ENCODE assay signal across 8 cellular contexts in the genomic region with DNA sequence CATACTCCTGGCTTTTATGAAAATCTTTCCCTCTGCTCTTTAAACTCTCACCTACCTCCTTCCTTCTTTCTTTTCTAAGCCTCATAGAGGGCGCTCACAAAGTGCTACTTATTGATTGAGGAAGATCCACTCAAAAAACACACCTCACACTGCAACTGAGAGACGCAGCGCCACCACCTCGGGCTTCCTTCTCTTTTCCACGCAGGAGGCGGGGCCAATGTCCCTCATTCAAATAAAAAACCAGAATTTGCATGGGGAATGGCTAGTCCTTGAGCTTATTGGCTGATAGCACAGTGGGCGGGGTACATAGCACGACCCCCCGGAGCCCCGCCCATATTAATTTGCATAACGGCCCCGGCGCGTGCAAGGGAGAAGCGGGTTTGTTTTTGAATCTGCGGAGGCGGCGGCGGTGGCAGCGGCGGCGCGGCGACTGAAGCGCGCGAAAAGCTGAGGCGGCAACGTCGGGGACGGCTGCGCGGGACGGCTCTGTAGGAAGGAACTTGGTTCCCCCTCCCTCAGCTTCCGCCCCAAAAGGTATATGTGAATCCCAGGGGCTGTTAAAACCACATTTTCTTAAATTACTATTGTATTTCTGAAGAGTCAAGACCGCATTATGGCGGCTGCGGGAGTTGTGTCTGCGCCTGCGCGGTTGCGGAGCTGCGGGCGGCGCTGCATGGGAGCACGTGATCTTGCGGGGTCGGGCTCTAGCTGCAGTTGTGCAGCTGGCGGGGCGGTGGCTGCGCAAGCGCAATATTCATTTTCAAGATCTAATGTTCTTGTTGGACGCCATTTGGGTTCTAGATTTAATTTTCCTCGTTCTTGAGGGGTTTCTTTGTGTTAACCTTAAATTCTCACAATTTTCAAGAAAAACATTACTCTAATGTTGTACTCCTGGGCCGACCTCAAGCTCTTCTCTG. TPM values are rescaled to one million over a fixed set of nuclear protein-coding genes. Genes with fewer than 3 reads are reported as not detected.
DNase-seq lines count a peak whose midpoint lies in the region; ATAC-seq, FAIRE-seq and TF ChIP-seq lines count a peak whose summit lies in the region.

A gene with protein sequence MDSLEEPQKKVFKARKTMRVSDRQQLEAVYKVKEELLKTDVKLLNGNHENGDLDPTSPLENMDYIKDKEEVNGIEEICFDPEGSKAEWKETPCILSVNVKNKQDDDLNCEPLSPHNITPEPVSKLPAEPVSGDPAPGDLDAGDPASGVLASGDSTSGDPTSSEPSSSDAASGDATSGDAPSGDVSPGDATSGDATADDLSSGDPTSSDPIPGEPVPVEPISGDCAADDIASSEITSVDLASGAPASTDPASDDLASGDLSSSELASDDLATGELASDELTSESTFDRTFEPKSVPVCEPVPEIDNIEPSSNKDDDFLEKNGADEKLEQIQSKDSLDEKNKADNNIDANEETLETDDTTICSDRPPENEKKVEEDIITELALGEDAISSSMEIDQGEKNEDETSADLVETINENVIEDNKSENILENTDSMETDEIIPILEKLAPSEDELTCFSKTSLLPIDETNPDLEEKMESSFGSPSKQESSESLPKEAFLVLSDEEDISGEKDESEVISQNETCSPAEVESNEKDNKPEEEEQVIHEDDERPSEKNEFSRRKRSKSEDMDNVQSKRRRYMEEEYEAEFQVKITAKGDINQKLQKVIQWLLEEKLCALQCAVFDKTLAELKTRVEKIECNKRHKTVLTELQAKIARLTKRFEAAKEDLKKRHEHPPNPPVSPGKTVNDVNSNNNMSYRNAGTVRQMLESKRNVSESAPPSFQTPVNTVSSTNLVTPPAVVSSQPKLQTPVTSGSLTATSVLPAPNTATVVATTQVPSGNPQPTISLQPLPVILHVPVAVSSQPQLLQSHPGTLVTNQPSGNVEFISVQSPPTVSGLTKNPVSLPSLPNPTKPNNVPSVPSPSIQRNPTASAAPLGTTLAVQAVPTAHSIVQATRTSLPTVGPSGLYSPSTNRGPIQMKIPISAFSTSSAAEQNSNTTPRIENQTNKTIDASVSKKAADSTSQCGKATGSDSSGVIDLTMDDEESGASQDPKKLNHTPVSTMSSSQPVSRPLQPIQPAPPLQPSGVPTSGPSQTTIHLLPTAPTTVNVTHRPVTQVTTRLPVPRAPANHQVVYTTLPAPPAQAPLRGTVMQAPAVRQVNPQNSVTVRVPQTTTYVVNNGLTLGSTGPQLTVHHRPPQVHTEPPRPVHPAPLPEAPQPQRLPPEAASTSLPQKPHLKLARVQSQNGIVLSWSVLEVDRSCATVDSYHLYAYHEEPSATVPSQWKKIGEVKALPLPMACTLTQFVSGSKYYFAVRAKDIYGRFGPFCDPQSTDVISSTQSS (plus strand): TSS at position 389 of the 917 bp plus-strand sequence. CDS start 58,234 bp downstream, outside the sequence.

- peak within 1 kb of the TSS; percentile 95 for H3K27ac ChIP-seq in BLaER1
- H3K27ac ChIP-seq in HepG2 (ENCODE audit: extremely low read length, insufficient read depth, low read length), result peak within 1 kb of the TSS; percentile 34

- FAIRE-seq in GM19239 (lab: Jason Lieb, UNC) (peak; percentile 98), HepG2 (lab: Jason Lieb, UNC) (no peak)

- no peaks in the 10 kb centered on the region for H4K20me1 ChIP-seq in BLaER1
- no peaks in the 10 kb centered on the region for H4K20me1 ChIP-seq in HepG2 (ENCODE audit: insufficient read depth, low read length)

- H3K4me3 ChIP-seq in BLaER1, result peak within 1 kb of the TSS; percentile 69
- peak within 1 kb of the TSS; percentile 41 to 55 (median 49) for H3K4me3 ChIP-seq in HepG2 (replicated peaks in 1 of 3; ENCODE audit: insufficient read depth in 1 of 3, low read depth in 2 of 3, low read length in 3 of 3)

- ATAC-seq in HG03457 (IDR thresholded peaks at IDR 0.05; ENCODE audit: unreplicated experiment) (peak; percentile 59), HepG2 (peak; percentile 75)

- DNase-seq in GM19239 (ENCODE audit: insufficient read length, low spot score) (peak; percentile 47), NCI-H69 (lab: John Stamatoyannopoulos, UW) (peak; percentile 98), dermis microvascular lymphatic vessel endothelial cell (ENCODE audit: low read depth in 2 of 2) (peak; percentile 94 to 98), HepG2 (ENCODE audit: low spot score) (peak; percentile 29)
- peak; percentile 91 to 96 for DNase-seq in activated CD4-positive, alpha-beta T cell treated with anti-CD3 and anti-CD28 coated beads, Interleukin-2, amount 50 U/mL, for 48 hours
- DNase-seq in stimulated activated CD4-positive, alpha-beta T cell treated with anti-CD3 and anti-CD28 coated beads, Interleukin-4, amount 100 ng/mL, for 1 hour, result peak; percentile 93

- WGBS in HepG2 (ENCODE audit: low lambda C conversion rate), result 47% methylated on average over 55 of the region's 55 CpGs

- peaks cover 16% of the 10 kb centered on the region for H3K36me3 ChIP-seq in BLaER1
- H3K36me3 ChIP-seq in HepG2 (replicated peaks in 1 of 2; ENCODE audit: control insufficient read depth in 1 of 2, insufficient read depth in 2 of 2, low read length in 2 of 2), result no peaks in the 10 kb centered on the region

- in situ Hi-C loops in HepG2 (cut with HindIII; ENCODE audit: extremely low pct_ligation_motif_present, low pct_unique_long_range_greater_than_20kb), result no loop called here

- H3K79me2 ChIP-seq in HepG2 (ENCODE audit: insufficient read depth, low read length), result no peaks in the 10 kb centered on the region

- H3K9me3 ChIP-seq in BLaER1 (peaks cover 35% of the 10 kb centered on the region), HepG2 (ENCODE audit: low read length) (no peaks in the 10 kb centered on the region)

- H3K4me1 ChIP-seq in BLaER1 (peaks cover 7% of the 10 kb centered on the region; the same call in 1 of the 2 replicates), HepG2 (ENCODE audit: insufficient read depth, low read length) (peaks cover 19% of the 10 kb centered on the region; the same call in 1 of the 2 replicates)

- intact Hi-C loops in HepG2 (cut with micrococcal nuclease; ENCODE audit: unreplicated experiment), result loop anchor here (1.0 kb wide), 1 partner anchor 126 kb away; no protein-coding TSS in a partner anchor

- H3K27me3 ChIP-seq in BLaER1 (no peaks in the 10 kb centered on the region), HepG2 (ENCODE audit: control insufficient read depth in 1 of 2, insufficient read depth in 2 of 2, low read length in 2 of 2) (no peaks in the 10 kb centered on the region)

- POLR2A ChIA-PET in HepG2 (lab: Yijun Ruan, JAX), result interaction anchor here (0.6 to 1.4 kb wide), 3 partner anchors 20 to 122 kb away, joined by 3 to 7 read pairs (median 6); no protein-coding TSS in a partner anchor

- no peak for TF ChIP-seq RAD21 in HepG2 (CRISPR knock-in tag; IDR thresholded peaks at IDR 0.05)

- peak in 1 of 2 experiments; percentile 88; a peak in 2 of 4 replicates for TF ChIP-seq EP300 in HepG2 (IDR thresholded peaks at IDR 0.05; ENCODE audit: low read depth in 2 of 2, low read length in 2 of 2)
- no peak for TF ChIP-seq EP300 in HepG2 (CRISPR knock-in tag; IDR thresholded peaks at IDR 0.05; ENCODE audit: borderline replicate concordance)

- H2AFZ ChIP-seq in HepG2 (ENCODE audit: low read length), result no peak within 1 kb of the TSS

- no TSS peak for BruUV-seq in HepG2 (replicated peaks; lab: Mats Ljungman, UMichigan)

- CTCF ChIA-PET in HepG2 (lab: Yijun Ruan, JAX; ENCODE audit: low intra/inter-chr PET ratio, low total read pairs), result interaction anchor here (1.3 to 2.3 kb wide), 3 partner anchors 109 to 179 kb away, joined by 5 to 8 read pairs (median 7); no protein-coding TSS in a partner anchor

- peak; percentile 3; the same call in 1 of the 2 replicates for TF ChIP-seq CTCF in HepG2 (CRISPR knock-in tag; IDR thresholded peaks at IDR 0.05)

- no peak for TF ChIP-seq POLR2A in HepG2 (IDR thresholded peaks at IDR 0.05; ENCODE audit: insufficient read depth in 1 of 2, low read depth in 2 of 2, low read length in 2 of 2)

- H3K4me2 ChIP-seq in BLaER1 (peak within 1 kb of the TSS; percentile 69), HepG2 (ENCODE audit: low read depth, low read length) (peak within 1 kb of the TSS; percentile 69)

- peak within 1 kb of the TSS; percentile 85 for H3K9ac ChIP-seq in BLaER1
- 0 out of 2 replicates have a peak within 1 kb of the TSS, but pooled peaks have one; percentile 2 for H3K9ac ChIP-seq in HepG2 (ENCODE audit: insufficient read depth, low read depth, low read length)

TF ChIP-seq in HepG2, 621 proteins besides CTCF, POLR2A, EP300 and RAD21 (continues in another document):
- TF ChIP-seq KLF16 (CRISPR knock-in tag; IDR thresholded peaks at IDR 0.05) (no peak), FOXA1 (IDR thresholded peaks at IDR 0.05) (no peak), FOXA1 (CRISPR knock-in tag; IDR thresholded peaks at IDR 0.05) (no peak)

RNA-seq across cellular contexts. Expression of the gene that starts here (rescaled TPM):
- total RNA-seq in dermis microvascular lymphatic vessel endothelial cell (14.4 and 14.9 TPM in 2 replicates), HepG2 (2016; rRNA removed; fragmentation: Illumina TruSeq; extraction: Trizol) (11.8 and 15.2 TPM in 2 replicates)
- 13.2 and 15.0 TPM in 2 replicates for total RNA-seq in HepG2 (2016; cell fraction: cytosol; rRNA removed; fragmentation: Illumina TruSeq; extraction: Trizol; ENCODE audit: low read depth)
- 7.3 and 14.4 TPM in 2 replicates for total RNA-seq in HepG2 (2016; cell fraction: insoluble cytoplasmic fraction; rRNA removed; fragmentation: Illumina TruSeq; extraction: Trizol)
- total RNA-seq in HepG2 (2016; cell fraction: membrane; rRNA removed; fragmentation: Illumina TruSeq; extraction: Trizol), result 15.8 and 17.6 TPM in 2 replicates
- 12.9 and 14.6 TPM in 2 replicates for total RNA-seq in HepG2 (2016; cell fraction: nucleus; rRNA removed; fragmentation: Illumina TruSeq; extraction: Trizol)
- 1.5 and 1.8 TPM in 2 replicates for polyA plus RNA-seq in HepG2 (2011; rRNA removed)
- polyA plus RNA-seq in HepG2 (2011; cell fraction: cytosol; rRNA removed), result 0.78 and 0.96 TPM in 2 replicates
- polyA plus RNA-seq in HepG2 (2011; cell fraction: nucleus; rRNA removed), result 1.6 and 1.9 TPM in 2 replicates
- polyA plus RNA-seq in HepG2 (2012), result 1.4 and 4.3 TPM in 2 replicates
- 0.19 and 0.22 TPM in 2 replicates for polyA plus RNA-seq in HepG2 (2016; cell fraction: cytosol; fragmentation: Illumina TruSeq; extraction: Trizol; ENCODE audit: low read depth)
- 5.7 and 6.5 TPM in 2 replicates for polyA plus RNA-seq in HepG2 (2016; cell fraction: insoluble cytoplasmic fraction; fragmentation: Illumina TruSeq; extraction: Trizol; ENCODE audit: low read depth)
- polyA plus RNA-seq in HepG2 (2016; cell fraction: membrane; fragmentation: Illumina TruSeq; extraction: Trizol; ENCODE audit: low read depth), result 0.56 and 0.68 TPM in 2 replicates
- polyA plus RNA-seq in HepG2 (2016; cell fraction: nucleus; fragmentation: Illumina TruSeq; extraction: Trizol; ENCODE audit: insufficient read depth, low read depth), result 3.9 and 4.7 TPM in 2 replicates
- polyA minus RNA-seq in HepG2 (2011; rRNA and poly(A)+ RNA removed; ENCODE audit: low replicate concordance), result 12.7 and 41.4 TPM in 2 replicates
- polyA minus RNA-seq in HepG2 (2011; cell fraction: cytosol; rRNA and poly(A)+ RNA removed), result 4.7 TPM in 2 replicates
- polyA minus RNA-seq in HepG2 (2011; cell fraction: nucleus; rRNA and poly(A)+ RNA removed), result 15.3 and 17.4 TPM in 2 replicates

Comparison
In these comparisons a context has a peak if more than half of its experiments do, and no peak if none do; other contexts are left out.
1. Peak in every context shown above with its lines: DNase-seq, ATAC-seq, H3K4me3 ChIP-seq and H3K27ac ChIP-seq.
2. DNase-seq: peak in every context shown above with its lines; median percentile 98 in NCI-H69; 96 in dermis microvascular lymphatic vessel endothelial cell; 94 in activated CD4-positive, alpha-beta T cell treated with anti-CD3 and anti-CD28 coated beads, Interleukin-2, amount 50 U/mL, for 48 hours; 93 in stimulated activated CD4-positive, alpha-beta T cell treated with anti-CD3 and anti-CD28 coated beads, Interleukin-4, amount 100 ng/mL, for 1 hour; 47 in GM19239; 29 in HepG2.